In the genomic region with DNA sequence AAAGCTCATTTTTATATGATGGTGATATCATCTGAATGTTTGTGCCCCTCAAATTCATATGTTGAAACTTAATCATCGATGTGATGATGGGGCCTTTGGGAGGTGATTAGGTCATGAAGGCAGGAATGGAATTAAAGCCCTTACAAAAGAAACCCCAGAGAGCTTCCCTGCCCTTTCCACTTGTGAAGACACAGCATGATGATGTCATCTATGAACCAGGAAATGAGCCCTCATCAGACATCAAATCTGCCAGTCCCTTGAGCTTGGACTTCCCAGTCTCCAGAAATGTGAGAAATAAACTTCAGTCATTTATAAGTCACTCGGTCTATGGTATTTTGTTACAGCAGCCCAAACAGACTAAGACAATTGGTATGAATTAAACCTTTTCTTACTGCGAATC, we compare ENCODE assay signal across 17 cellular contexts.
DNase-seq lines count a peak whose midpoint lies in the region; ATAC-seq and TF ChIP-seq lines count a peak whose summit lies in the region.
"Had no signal": no experiment of that assay in that cellular context is flagged by ENCODE, and none has a peak within 500 bp of the region (broad histone marks: within the 10 kb centered on the region; RNA-seq: fewer than 3 reads in every experiment).

No MANE protein-coding gene starts in this region.

- POLR2A ChIA-PET in MCF 10A (lab: Yijun Ruan, JAX) (interaction anchor here (0.6 kb wide), 1 partner anchor 12 kb away, joined by 3 read pairs; no protein-coding TSS in a partner anchor), OCI-LY7 (lab: Charles Lee) (interaction anchor here (0.7 to 1.1 kb wide), 6 partner anchors 8 to 497 kb away, joined by 3 to 4 read pairs (median 3); no protein-coding TSS in a partner anchor)

- no peak overlapping the region for H3K4me3 ChIP-seq in mammary epithelial cell (replicated peaks in 1 of 3; ENCODE audit: insufficient read depth in 1 of 3, low read depth in 2 of 3, low read length in 3 of 3)
- H3K4me3 ChIP-seq in OCI-LY7 (ENCODE audit: low read depth, low read length, poor library complexity, severe bottlenecking) = no peak overlapping the region
- no peak overlapping the region for H3K4me3 ChIP-seq in fibroblast of lung (replicated peaks in 1 of 4; ENCODE audit: control extremely low read depth in 1 of 4, insufficient read depth in 1 of 4, low read depth in 3 of 4, low read length in 4 of 4)
- H3K4me3 ChIP-seq: gastroesophageal sphincter, suprapubic skin had no signal

- no peaks in the 10 kb centered on the region for H3K27me3 Mint-ChIP-seq in MCF 10A (ENCODE audit: insufficient read depth, unreplicated experiment)

- WGBS in mammary epithelial cell (ENCODE audit: low coverage, missing lambda C conversion rate) = 85% methylated on average over 3 of the region's 3 CpGs

- H3K27me3 ChIP-seq in mammary epithelial cell (ENCODE audit: insufficient read depth, low read length) = no peaks in the 10 kb centered on the region
- H3K27me3 ChIP-seq in fibroblast of lung (ENCODE audit: control insufficient read depth, insufficient read depth, low read length) = no peaks in the 10 kb centered on the region
- H3K27me3 ChIP-seq: gastroesophageal sphincter, suprapubic skin had no signal

- H3K4me2 ChIP-seq in mammary epithelial cell (ENCODE audit: insufficient read depth, low read depth, low read length) (no peak overlapping the region), OCI-LY7 (ENCODE audit: low read length) (no peak overlapping the region), fibroblast of lung (ENCODE audit: extremely low read depth, insufficient read depth, low read length) (no peak overlapping the region)

- dilution Hi-C loops in mammary epithelial cell (cut with HindIII; ENCODE audit: low sequenced_read_pairs) = no loop called here

- BruUV-seq in mammary epithelial cell (replicated peaks; lab: Mats Ljungman, UMichigan) (no TSS peak), MCF 10A (replicated peaks; lab: Mats Ljungman, UMichigan) (no TSS peak), OCI-LY7 (replicated peaks; lab: Mats Ljungman, UMichigan) (no TSS peak)

- H3K9me3 Mint-ChIP-seq in MCF 10A (ENCODE audit: unreplicated experiment) = no peaks in the 10 kb centered on the region
- H3K9me3 Mint-ChIP-seq: T-helper 1 cell treated with Interleukin-12 subunit alpha and Interleukin-12 subunit beta and Interleukin-4 antibody, amounts not matched to agents 30 μg/mL and 1 μg/mL, for 36 hours had no signal

- peaks cover 3% of the 10 kb centered on the region for H3K36me3 Mint-ChIP-seq in MCF 10A (ENCODE audit: insufficient read depth, unreplicated experiment)

- intact Hi-C loops in mammary epithelial cell (cut with micrococcal nuclease) = no loop called here
- intact Hi-C loops in MCF 10A (cut with micrococcal nuclease) = no loop called here
- intact Hi-C loops in OCI-LY7 (cut with micrococcal nuclease; ENCODE audit: unreplicated experiment) = no loop called here

- DNase-seq in mammary epithelial cell = peak; percentile 18
- no peak for DNase-seq in MCF 10A (ENCODE audit: unreplicated experiment)
- no peak for DNase-seq in OCI-LY7 (ENCODE audit: low spot score)
- DNase-seq in fibroblast of lung (ENCODE audit: low read depth in 2 of 2) = peak; percentile 14 to 52
- no peak for DNase-seq in NCI-H82 treated with DMSO at 0.1 percent for 48 hours (lab: John Stamatoyannopoulos, UW; ENCODE audit: unreplicated experiment)
- DNase-seq in GM20000 (ENCODE audit: low spot score) = no peak
- DNase-seq in D341Med (ENCODE audit: low spot score) = no peak
- DNase-seq: activated CD4-positive, alpha-beta T cell treated with anti-CD3 and anti-CD28 coated beads for 4 hours; activated T-cell treated with anti-CD3 and anti-CD28 coated beads, Interleukin-2, amount 50 U/mL, for 1 hour; anterior cingulate cortex; midbrain; NCI-H1417 treated with DMSO at 0.1 percent for 48 hours; NCI-H524 treated with DMSO at 0.1 percent for 48 hours had no signal

- H3K27ac ChIP-seq in mammary epithelial cell (ENCODE audit: insufficient read depth, low read depth, low read length) (no peak overlapping the region), OCI-LY7 (ENCODE audit: low read depth, low read length, poor library complexity, severe bottlenecking) (no peak overlapping the region), fibroblast of lung (ENCODE audit: insufficient read depth, low read length) (no peak overlapping the region)
- H3K27ac ChIP-seq: gastroesophageal sphincter, suprapubic skin had no signal

- CTCF ChIA-PET in mammary epithelial cell (lab: Charles Lee; ENCODE audit: low non-redundant PET) (interaction anchor here (0.6 kb wide), 1 partner anchor 1071 kb away, joined by 4 read pairs; no protein-coding TSS in a partner anchor), MCF 10A (lab: Yijun Ruan, JAX) (interaction anchor here (1.2 to 1.3 kb wide), 2 partner anchors 10 to 190 kb away, joined by 4 read pairs; no protein-coding TSS in a partner anchor), OCI-LY7 (lab: Charles Lee; ENCODE audit: unreplicated experiment) (no interaction called here)

- H3K4me3 Mint-ChIP-seq in MCF 10A (ENCODE audit: unreplicated experiment) = no peak overlapping the region
- H3K4me3 Mint-ChIP-seq: T-helper 1 cell treated with Interleukin-12 subunit alpha and Interleukin-12 subunit beta and Interleukin-4 antibody, amounts not matched to agents 30 μg/mL and 1 μg/mL, for 36 hours had no signal

- no peak for ATAC-seq in HG03354 (IDR thresholded peaks at IDR 0.05; ENCODE audit: poor library complexity, severe bottlenecking, unreplicated experiment)
- ATAC-seq: gastroesophageal sphincter had no signal

- H3K36me3 ChIP-seq in mammary epithelial cell (ENCODE audit: insufficient read depth, low read length) = no peaks in the 10 kb centered on the region
- H3K36me3 ChIP-seq in OCI-LY7 (ENCODE audit: insufficient read depth, low read length) = no peaks in the 10 kb centered on the region
- no peaks in the 10 kb centered on the region for H3K36me3 ChIP-seq in fibroblast of lung (ENCODE audit: control insufficient read depth, insufficient read depth, low read length)
- H3K36me3 ChIP-seq: suprapubic skin had no signal

- in situ Hi-C loops in mammary epithelial cell (cut with MboI; ENCODE audit: low sequenced_read_pairs in 2 of 2) = no loop called here

- TF ChIP-seq CTCF in mammary epithelial cell (conservative IDR thresholded peaks at IDR 0.05 in 1 of 2, IDR thresholded peaks at IDR 0.05 in 1 of 2; ENCODE audit: extremely low read depth in 1 of 2, insufficient read depth in 1 of 2, low read depth in 1 of 2, low read length in 2 of 2) (no peak), MCF 10A (IDR thresholded peaks at IDR 0.05; ENCODE audit: unreplicated experiment) (no peak), OCI-LY7 (conservative IDR thresholded peaks at IDR 0.05; ENCODE audit: low read length) (no peak), fibroblast of lung (conservative IDR thresholded peaks at IDR 0.05 in 1 of 2, IDR thresholded peaks at IDR 0.05 in 1 of 2; ENCODE audit: low read depth in 1 of 2, low read length in 2 of 2) (no peak), GM20000 (IDR thresholded peaks at IDR 0.05; ENCODE audit: extremely low read depth, missing control alignments) (no peak)

- no peak overlapping the region for H2AFZ ChIP-seq in mammary epithelial cell (ENCODE audit: low read depth, low read length)
- H2AFZ ChIP-seq in OCI-LY7 (ENCODE audit: low read length) = peak overlapping the region; percentile 25; the same call in 1 of the 2 replicates
- no peak overlapping the region for H2AFZ ChIP-seq in fibroblast of lung (ENCODE audit: low read length)

- H4K20me1 ChIP-seq in mammary epithelial cell (ENCODE audit: insufficient read depth, low read length) = no peaks in the 10 kb centered on the region
- H4K20me1 ChIP-seq in OCI-LY7 (ENCODE audit: insufficient read depth, low read length) = no peaks in the 10 kb centered on the region
- H4K20me1 ChIP-seq in fibroblast of lung (ENCODE audit: control insufficient read depth, extremely low read depth, insufficient read depth, low read length) = no peaks in the 10 kb centered on the region

- H3K9me3 ChIP-seq in mammary epithelial cell (replicated peaks; ENCODE audit: insufficient read depth, low read length) = no peaks in the 10 kb centered on the region
- no peaks in the 10 kb centered on the region for H3K9me3 ChIP-seq in OCI-LY7 (ENCODE audit: low read length)
- H3K9me3 ChIP-seq in fibroblast of lung (ENCODE audit: control insufficient read depth, insufficient read depth, low read depth, low read length) = no peaks in the 10 kb centered on the region
- H3K9me3 ChIP-seq: suprapubic skin had no signal

- H3K4me1 ChIP-seq in mammary epithelial cell (ENCODE audit: insufficient read depth, low read length) (no peaks in the 10 kb centered on the region), OCI-LY7 (ENCODE audit: insufficient read depth, low read length, poor library complexity, severe bottlenecking) (no peaks in the 10 kb centered on the region), fibroblast of lung (ENCODE audit: control insufficient read depth, extremely low read depth, insufficient read depth, low read length) (no peaks in the 10 kb centered on the region)
- H3K4me1 ChIP-seq: gastroesophageal sphincter, suprapubic skin had no signal

- H3K27ac Mint-ChIP-seq in MCF 10A (ENCODE audit: low read depth, unreplicated experiment) = no peak overlapping the region
- H3K27ac Mint-ChIP-seq: T-helper 1 cell treated with Interleukin-12 subunit alpha and Interleukin-12 subunit beta and Interleukin-4 antibody, amounts not matched to agents 30 μg/mL and 1 μg/mL, for 36 hours had no signal

- H3K4me1 Mint-ChIP-seq in MCF 10A (ENCODE audit: insufficient read depth, unreplicated experiment) = no peaks in the 10 kb centered on the region

- H3K79me2 ChIP-seq in mammary epithelial cell (ENCODE audit: insufficient read depth, low read length) = no peaks in the 10 kb centered on the region
- H3K79me2 ChIP-seq in OCI-LY7 (ENCODE audit: insufficient read depth, low read depth, low read length) = no peaks in the 10 kb centered on the region
- H3K79me2 ChIP-seq in fibroblast of lung (ENCODE audit: control insufficient read depth, insufficient read depth, low read length) = no peaks in the 10 kb centered on the region

- no peaks in the 10 kb centered on the region for H3K9me2 ChIP-seq in OCI-LY7 (ENCODE audit: insufficient read depth, low read length)

- no peak overlapping the region for H3K9ac ChIP-seq in mammary epithelial cell (ENCODE audit: insufficient read depth, low read length)
- no peak overlapping the region for H3K9ac ChIP-seq in fibroblast of lung (ENCODE audit: insufficient read depth, low read length)

Comparison
In these comparisons a context has a peak if more than half of its experiments do, and no peak if none do; other contexts are left out.
1. DNase-seq: peak in mammary epithelial cell (single experiment) and fibroblast of lung (2 of 2); none in MCF 10A (single experiment), OCI-LY7 (single experiment), NCI-H82 treated with DMSO at 0.1 percent for 48 hours (single experiment), GM20000 (single experiment) and D341Med (single experiment).